In the genomic region with DNA sequence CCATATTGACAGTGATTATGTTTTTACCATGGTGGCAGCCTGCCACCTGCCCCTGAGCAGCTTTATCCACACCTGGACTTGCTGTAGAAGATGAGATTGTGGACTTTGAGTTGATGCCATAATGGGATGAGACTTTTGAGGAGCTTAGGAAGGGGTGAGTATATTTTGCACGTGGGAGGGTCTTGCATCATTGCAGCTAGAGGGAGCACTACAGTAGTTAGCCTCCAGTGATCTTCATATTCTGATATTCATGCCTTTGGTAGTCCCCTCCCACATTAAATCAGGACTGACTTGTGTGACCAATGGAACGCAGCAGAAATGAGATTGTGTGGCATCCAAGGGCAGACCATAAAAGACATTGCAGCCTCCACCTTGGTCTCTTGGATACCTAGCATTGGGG, we compare ENCODE assay signal across 18 cellular contexts. TPM values are rescaled to one million over a fixed set of nuclear protein-coding genes. Genes with fewer than 3 reads are reported as not detected.
A peak's percentile ranks its signal among the peaks of the same experiment; 100 is the strongest.
DNase-seq lines count a peak whose midpoint lies in the region; ATAC-seq and TF ChIP-seq lines count a peak whose summit lies in the region.
"Had no signal": no experiment of that assay in that cellular context is flagged by ENCODE, and none has a peak within 500 bp of the region (broad histone marks: within the 10 kb centered on the region; RNA-seq: fewer than 3 reads in every experiment).

No MANE protein-coding gene starts in this region.

- no peak for TF ChIP-seq CTCF in natural killer cell (IDR thresholded peaks at IDR 0.05)
- TF ChIP-seq CTCF in OCI-LY1 (IDR thresholded peaks at IDR 0.05; ENCODE audit: low read length) = peak; percentile 10; the same call in 1 of the 2 replicates
- peak; percentile 10 for TF ChIP-seq CTCF in brain microvascular endothelial cell (IDR thresholded peaks at IDR 0.05; ENCODE audit: low read depth, low read length, missing control alignments)
- no peak for TF ChIP-seq CTCF in glutamatergic neuron (IDR thresholded peaks at IDR 0.05; ENCODE audit: partially characterized antibody, unreplicated experiment)

- H3K27me3 ChIP-seq in OCI-LY1 (ENCODE audit: insufficient read depth, low read length) (no peaks in the 10 kb centered on the region), brain microvascular endothelial cell (replicated peaks) (peaks cover 18% of the 10 kb centered on the region)
- H3K27me3 ChIP-seq: BLaER1 treated with 17β-estradiol and CSF1 and Interleukin-3, amounts not matched to agents 10 nM and 100 nM; SJSA1 had no signal

- no peaks in the 10 kb centered on the region for H3K9me3 Mint-ChIP-seq in natural killer cell treated with Interleukin-12 subunit alpha and Interleukin-12 subunit beta and Interleukin-15 and Interleukin-18, amount 100 ng/mL, for 72 hours
- H3K9me3 Mint-ChIP-seq in natural killer cell (no peaks in the 10 kb centered on the region), glutamatergic neuron (ENCODE audit: unreplicated experiment) (peaks cover 5% of the 10 kb centered on the region)
- H3K9me3 Mint-ChIP-seq in stimulated activated naive B cell treated with anti-CD40 and anti-IgM and Interleukin-4, amounts not matched to agents 10 μg/mL and 1 μg/mL and 100 μg/mL, for 72 hours = no peaks in the 10 kb centered on the region
- H3K9me3 Mint-ChIP-seq: CD8-positive, alpha-beta T cell; IgD-negative memory B cell had no signal

- H3K27ac ChIP-seq in OCI-LY1 (ENCODE audit: low read depth, low read length, poor library complexity, severe bottlenecking) = no peak overlapping the region
- no peak overlapping the region for H3K27ac ChIP-seq in brain microvascular endothelial cell
- H3K27ac ChIP-seq: BLaER1 treated with 17β-estradiol and CSF1 and Interleukin-3, amounts not matched to agents 10 nM and 100 nM; SJSA1 had no signal

- intact Hi-C loops in natural killer cell (cut with micrococcal nuclease) = no loop called here

- no peaks in the 10 kb centered on the region for H3K4me1 ChIP-seq in OCI-LY1 (ENCODE audit: insufficient read depth, low read length, severe bottlenecking)
- H3K4me1 ChIP-seq: BLaER1 treated with 17β-estradiol and CSF1 and Interleukin-3, amounts not matched to agents 10 nM and 100 nM had no signal

- peak; percentile 10 for DNase-seq in natural killer cell treated with Interleukin-12 subunit alpha and Interleukin-12 subunit beta and Interleukin-15 and Interleukin-18, amount 100 ng/mL, for 72 hours (ENCODE audit: low spot score)
- DNase-seq in natural killer cell (no peak), brain microvascular endothelial cell (no peak), NCI-H2196 treated with DMSO at 0.1 percent for 48 hours (lab: John Stamatoyannopoulos, UW; ENCODE audit: unreplicated experiment) (no peak), glutamatergic neuron (no peak)
- no peak for DNase-seq in stimulated activated naive B cell treated with anti-CD40 and anti-IgM and Interleukin-4, amounts not matched to agents 10 μg/mL and 1 μg/mL and 100 μg/mL, for 72 hours
- DNase-seq: CD8-positive, alpha-beta T cell; DMS79; H7; Kasumi-1; NCI-H1105; NCI-H1694; NCI-H2081 treated with DMSO at 0.1 percent for 48 hours had no signal

- no peaks in the 10 kb centered on the region for H3K79me2 ChIP-seq in OCI-LY1 (ENCODE audit: insufficient read depth, low read length)

- no peaks in the 10 kb centered on the region for H3K9me3 ChIP-seq in OCI-LY1 (ENCODE audit: low read length)
- H3K9me3 ChIP-seq: SJSA1 had no signal

- H3K4me3 ChIP-seq in OCI-LY1 (ENCODE audit: low read depth, low read length, poor library complexity, severe bottlenecking) = no peak overlapping the region
- H3K4me3 ChIP-seq in brain microvascular endothelial cell (ENCODE audit: low read depth, low read length) = no peak overlapping the region
- H3K4me3 ChIP-seq: BLaER1 treated with 17β-estradiol and CSF1 and Interleukin-3, amounts not matched to agents 10 nM and 100 nM; SJSA1 had no signal

- no peak overlapping the region for H2AFZ ChIP-seq in OCI-LY1 (ENCODE audit: low read length)

- in situ Hi-C loops in brain microvascular endothelial cell (cut with HindIII; ENCODE audit: low pct_ligation_motif_present, low sequenced_read_pairs) = no loop called here

- H3K4me3 Mint-ChIP-seq in natural killer cell treated with Interleukin-12 subunit alpha and Interleukin-12 subunit beta and Interleukin-15 and Interleukin-18, amount 100 ng/mL, for 72 hours = no peak overlapping the region
- H3K4me3 Mint-ChIP-seq in natural killer cell = no peak overlapping the region
- H3K4me3 Mint-ChIP-seq in glutamatergic neuron (ENCODE audit: unreplicated experiment) = no peak overlapping the region
- H3K4me3 Mint-ChIP-seq in stimulated activated naive B cell treated with anti-CD40 and anti-IgM and Interleukin-4, amounts not matched to agents 10 μg/mL and 1 μg/mL and 100 μg/mL, for 72 hours = no peak overlapping the region
- H3K4me3 Mint-ChIP-seq: CD8-positive, alpha-beta T cell; IgD-negative memory B cell had no signal

- no peak overlapping the region for H3K27ac Mint-ChIP-seq in natural killer cell treated with Interleukin-12 subunit alpha and Interleukin-12 subunit beta and Interleukin-15 and Interleukin-18, amount 100 ng/mL, for 72 hours
- H3K27ac Mint-ChIP-seq in natural killer cell (no peak overlapping the region), glutamatergic neuron (ENCODE audit: unreplicated experiment) (no peak overlapping the region)
- no peak overlapping the region for H3K27ac Mint-ChIP-seq in stimulated activated naive B cell treated with anti-CD40 and anti-IgM and Interleukin-4, amounts not matched to agents 10 μg/mL and 1 μg/mL and 100 μg/mL, for 72 hours
- H3K27ac Mint-ChIP-seq: CD8-positive, alpha-beta T cell; IgD-negative memory B cell had no signal

- no peaks in the 10 kb centered on the region for H3F3A ChIP-seq in OCI-LY1 (ENCODE audit: insufficient read depth, low read length)

- no peaks in the 10 kb centered on the region for H3K36me3 ChIP-seq in OCI-LY1 (ENCODE audit: insufficient read depth, low read length)
- no peaks in the 10 kb centered on the region for H3K36me3 ChIP-seq in brain microvascular endothelial cell (replicated peaks)
- H3K36me3 ChIP-seq: BLaER1 treated with 17β-estradiol and CSF1 and Interleukin-3, amounts not matched to agents 10 nM and 100 nM; SJSA1 had no signal

- H3K27me3 Mint-ChIP-seq in natural killer cell treated with Interleukin-12 subunit alpha and Interleukin-12 subunit beta and Interleukin-15 and Interleukin-18, amount 100 ng/mL, for 72 hours = peaks cover 0 to 13% of the 10 kb centered on the region in 2 donors
- H3K27me3 Mint-ChIP-seq in natural killer cell (ENCODE audit: low read depth in 2 of 2) (peaks cover 5 to 6% of the 10 kb centered on the region in 2 donors), glutamatergic neuron (ENCODE audit: unreplicated experiment) (peaks cover 2% of the 10 kb centered on the region)
- H3K27me3 Mint-ChIP-seq in stimulated activated naive B cell treated with anti-CD40 and anti-IgM and Interleukin-4, amounts not matched to agents 10 μg/mL and 1 μg/mL and 100 μg/mL, for 72 hours = peaks cover 6 to 9% of the 10 kb centered on the region in 2 donors

- no peak overlapping the region for H3K9ac ChIP-seq in OCI-LY1 (ENCODE audit: low read length)
- H3K9ac ChIP-seq: BLaER1 treated with 17β-estradiol and CSF1 and Interleukin-3, amounts not matched to agents 10 nM and 100 nM had no signal

- no peaks in the 10 kb centered on the region for H3K9me2 ChIP-seq in OCI-LY1 (ENCODE audit: low read depth, low read length)

- no peak for ATAC-seq in natural killer cell treated with Interleukin-12 subunit alpha and Interleukin-12 subunit beta and Interleukin-15 and Interleukin-18, amount 100 ng/mL, for 72 hours
- ATAC-seq in natural killer cell (no peak), GM21381 (IDR thresholded peaks at IDR 0.05; ENCODE audit: unreplicated experiment) (no peak)
- ATAC-seq in stimulated activated naive B cell treated with anti-CD40 and anti-IgM and Interleukin-4, amounts not matched to agents 10 μg/mL and 1 μg/mL and 100 μg/mL, for 72 hours (replicated peaks) = no peak
- ATAC-seq: CD8-positive, alpha-beta T cell had no signal

- no peaks in the 10 kb centered on the region for H3K36me3 Mint-ChIP-seq in natural killer cell treated with Interleukin-12 subunit alpha and Interleukin-12 subunit beta and Interleukin-15 and Interleukin-18, amount 100 ng/mL, for 72 hours
- no peaks in the 10 kb centered on the region for H3K36me3 Mint-ChIP-seq in natural killer cell
- H3K36me3 Mint-ChIP-seq in glutamatergic neuron (ENCODE audit: unreplicated experiment) = no peaks in the 10 kb centered on the region
- H3K36me3 Mint-ChIP-seq in stimulated activated naive B cell treated with anti-CD40 and anti-IgM and Interleukin-4, amounts not matched to agents 10 μg/mL and 1 μg/mL and 100 μg/mL, for 72 hours = no peaks in the 10 kb centered on the region
- H3K36me3 Mint-ChIP-seq: CD8-positive, alpha-beta T cell; IgD-negative memory B cell had no signal

- no peaks in the 10 kb centered on the region for H4K20me1 ChIP-seq in OCI-LY1 (ENCODE audit: insufficient read depth, low read length)
- H4K20me1 ChIP-seq: BLaER1 treated with 17β-estradiol and CSF1 and Interleukin-3, amounts not matched to agents 10 nM and 100 nM had no signal

- H3K4me2 ChIP-seq in OCI-LY1 (ENCODE audit: low read length) = no peak overlapping the region
- H3K4me2 ChIP-seq: BLaER1 treated with 17β-estradiol and CSF1 and Interleukin-3, amounts not matched to agents 10 nM and 100 nM had no signal

- H3K4me1 Mint-ChIP-seq in natural killer cell treated with Interleukin-12 subunit alpha and Interleukin-12 subunit beta and Interleukin-15 and Interleukin-18, amount 100 ng/mL, for 72 hours (ENCODE audit: low read depth in 2 of 2) = peaks cover 0 to 3% of the 10 kb centered on the region in 2 donors
- peaks cover 6 to 9% of the 10 kb centered on the region in 2 donors for H3K4me1 Mint-ChIP-seq in natural killer cell
- peaks cover 3% of the 10 kb centered on the region for H3K4me1 Mint-ChIP-seq in glutamatergic neuron (ENCODE audit: low read depth, unreplicated experiment)
- no peaks in the 10 kb centered on the region for H3K4me1 Mint-ChIP-seq in stimulated activated naive B cell treated with anti-CD40 and anti-IgM and Interleukin-4, amounts not matched to agents 10 μg/mL and 1 μg/mL and 100 μg/mL, for 72 hours
- H3K4me1 Mint-ChIP-seq: IgD-negative memory B cell had no signal

RNA-seq across cellular contexts. Expression of a gene that starts 18.2 kb away (rescaled TPM):
- total RNA-seq in natural killer cell treated with Interleukin-12 subunit alpha and Interleukin-12 subunit beta and Interleukin-15 and Interleukin-18, amount 100 ng/mL, for 72 hours = not detected
- total RNA-seq in natural killer cell = 10 to 100 TPM in 2 of 3 donors, 1 to 10 TPM in 1; 5.2 to 22.0 (median 10.3) TPM
- total RNA-seq in glutamatergic neuron (ENCODE audit: unreplicated experiment) = 8.5 TPM
- total RNA-seq: CD8-positive, alpha-beta T cell had no signal

Comparison
In these comparisons a context has a peak if more than half of its experiments do, and no peak if none do; other contexts are left out.
1. CTCF ChIP-seq: peak in OCI-LY1 (single experiment) and brain microvascular endothelial cell (single experiment); none in natural killer cell (single experiment) and glutamatergic neuron (single experiment).